Comparison of ENCODE assay signal across 1 cellular context in genomic region chr11:69409812-69410645, GRCh38.
TF ChIP-seq lines count a peak whose summit lies in the region.

No MANE protein-coding gene starts in this region.

TF ChIP-seq in H1, 55 proteins besides CTCF, POLR2A, EP300 and RAD21 (continued from another document):
- TF ChIP-seq, protein P1, sequence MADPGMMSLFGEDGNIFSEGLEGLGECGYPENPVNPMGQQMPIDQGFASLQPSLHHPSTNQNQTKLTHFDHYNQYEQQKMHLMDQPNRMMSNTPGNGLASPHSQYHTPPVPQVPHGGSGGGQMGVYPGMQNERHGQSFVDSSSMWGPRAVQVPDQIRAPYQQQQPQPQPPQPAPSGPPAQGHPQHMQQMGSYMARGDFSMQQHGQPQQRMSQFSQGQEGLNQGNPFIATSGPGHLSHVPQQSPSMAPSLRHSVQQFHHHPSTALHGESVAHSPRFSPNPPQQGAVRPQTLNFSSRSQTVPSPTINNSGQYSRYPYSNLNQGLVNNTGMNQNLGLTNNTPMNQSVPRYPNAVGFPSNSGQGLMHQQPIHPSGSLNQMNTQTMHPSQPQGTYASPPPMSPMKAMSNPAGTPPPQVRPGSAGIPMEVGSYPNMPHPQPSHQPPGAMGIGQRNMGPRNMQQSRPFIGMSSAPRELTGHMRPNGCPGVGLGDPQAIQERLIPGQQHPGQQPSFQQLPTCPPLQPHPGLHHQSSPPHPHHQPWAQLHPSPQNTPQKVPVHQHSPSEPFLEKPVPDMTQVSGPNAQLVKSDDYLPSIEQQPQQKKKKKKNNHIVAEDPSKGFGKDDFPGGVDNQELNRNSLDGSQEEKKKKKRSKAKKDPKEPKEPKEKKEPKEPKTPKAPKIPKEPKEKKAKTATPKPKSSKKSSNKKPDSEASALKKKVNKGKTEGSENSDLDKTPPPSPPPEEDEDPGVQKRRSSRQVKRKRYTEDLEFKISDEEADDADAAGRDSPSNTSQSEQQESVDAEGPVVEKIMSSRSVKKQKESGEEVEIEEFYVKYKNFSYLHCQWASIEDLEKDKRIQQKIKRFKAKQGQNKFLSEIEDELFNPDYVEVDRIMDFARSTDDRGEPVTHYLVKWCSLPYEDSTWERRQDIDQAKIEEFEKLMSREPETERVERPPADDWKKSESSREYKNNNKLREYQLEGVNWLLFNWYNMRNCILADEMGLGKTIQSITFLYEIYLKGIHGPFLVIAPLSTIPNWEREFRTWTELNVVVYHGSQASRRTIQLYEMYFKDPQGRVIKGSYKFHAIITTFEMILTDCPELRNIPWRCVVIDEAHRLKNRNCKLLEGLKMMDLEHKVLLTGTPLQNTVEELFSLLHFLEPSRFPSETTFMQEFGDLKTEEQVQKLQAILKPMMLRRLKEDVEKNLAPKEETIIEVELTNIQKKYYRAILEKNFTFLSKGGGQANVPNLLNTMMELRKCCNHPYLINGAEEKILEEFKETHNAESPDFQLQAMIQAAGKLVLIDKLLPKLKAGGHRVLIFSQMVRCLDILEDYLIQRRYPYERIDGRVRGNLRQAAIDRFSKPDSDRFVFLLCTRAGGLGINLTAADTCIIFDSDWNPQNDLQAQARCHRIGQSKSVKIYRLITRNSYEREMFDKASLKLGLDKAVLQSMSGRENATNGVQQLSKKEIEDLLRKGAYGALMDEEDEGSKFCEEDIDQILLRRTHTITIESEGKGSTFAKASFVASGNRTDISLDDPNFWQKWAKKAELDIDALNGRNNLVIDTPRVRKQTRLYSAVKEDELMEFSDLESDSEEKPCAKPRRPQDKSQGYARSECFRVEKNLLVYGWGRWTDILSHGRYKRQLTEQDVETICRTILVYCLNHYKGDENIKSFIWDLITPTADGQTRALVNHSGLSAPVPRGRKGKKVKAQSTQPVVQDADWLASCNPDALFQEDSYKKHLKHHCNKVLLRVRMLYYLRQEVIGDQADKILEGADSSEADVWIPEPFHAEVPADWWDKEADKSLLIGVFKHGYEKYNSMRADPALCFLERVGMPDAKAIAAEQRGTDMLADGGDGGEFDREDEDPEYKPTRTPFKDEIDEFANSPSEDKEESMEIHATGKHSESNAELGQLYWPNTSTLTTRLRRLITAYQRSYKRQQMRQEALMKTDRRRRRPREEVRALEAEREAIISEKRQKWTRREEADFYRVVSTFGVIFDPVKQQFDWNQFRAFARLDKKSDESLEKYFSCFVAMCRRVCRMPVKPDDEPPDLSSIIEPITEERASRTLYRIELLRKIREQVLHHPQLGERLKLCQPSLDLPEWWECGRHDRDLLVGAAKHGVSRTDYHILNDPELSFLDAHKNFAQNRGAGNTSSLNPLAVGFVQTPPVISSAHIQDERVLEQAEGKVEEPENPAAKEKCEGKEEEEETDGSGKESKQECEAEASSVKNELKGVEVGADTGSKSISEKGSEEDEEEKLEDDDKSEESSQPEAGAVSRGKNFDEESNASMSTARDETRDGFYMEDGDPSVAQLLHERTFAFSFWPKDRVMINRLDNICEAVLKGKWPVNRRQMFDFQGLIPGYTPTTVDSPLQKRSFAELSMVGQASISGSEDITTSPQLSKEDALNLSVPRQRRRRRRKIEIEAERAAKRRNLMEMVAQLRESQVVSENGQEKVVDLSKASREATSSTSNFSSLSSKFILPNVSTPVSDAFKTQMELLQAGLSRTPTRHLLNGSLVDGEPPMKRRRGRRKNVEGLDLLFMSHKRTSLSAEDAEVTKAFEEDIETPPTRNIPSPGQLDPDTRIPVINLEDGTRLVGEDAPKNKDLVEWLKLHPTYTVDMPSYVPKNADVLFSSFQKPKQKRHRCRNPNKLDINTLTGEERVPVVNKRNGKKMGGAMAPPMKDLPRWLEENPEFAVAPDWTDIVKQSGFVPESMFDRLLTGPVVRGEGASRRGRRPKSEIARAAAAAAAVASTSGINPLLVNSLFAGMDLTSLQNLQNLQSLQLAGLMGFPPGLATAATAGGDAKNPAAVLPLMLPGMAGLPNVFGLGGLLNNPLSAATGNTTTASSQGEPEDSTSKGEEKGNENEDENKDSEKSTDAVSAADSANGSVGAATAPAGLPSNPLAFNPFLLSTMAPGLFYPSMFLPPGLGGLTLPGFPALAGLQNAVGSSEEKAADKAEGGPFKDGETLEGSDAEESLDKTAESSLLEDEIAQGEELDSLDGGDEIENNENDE (IDR thresholded peaks at IDR 0.05; ENCODE audit: insufficient replicate concordance, low read length), result no peak
- TF ChIP-seq HDAC6 (IDR thresholded peaks at IDR 0.05; ENCODE audit: low read depth, low read length), result no peak
- no peak for TF ChIP-seq CREB1 (IDR thresholded peaks at IDR 0.05)
- no peak for TF ChIP-seq USF2 (IDR thresholded peaks at IDR 0.05; ENCODE audit: low read length)
- no peak for TF ChIP-seq EGR1 (IDR thresholded peaks at IDR 0.05; ENCODE audit: borderline replicate concordance, low read depth, low read length)
- TF ChIP-seq PHF8 (conservative IDR thresholded peaks at IDR 0.05; ENCODE audit: low read depth, low read length), result no peak
- TF ChIP-seq CHD1 (IDR thresholded peaks at IDR 0.05; ENCODE audit: low read depth, low read length), result no peak
- no peak for TF ChIP-seq SIN3A (conservative IDR thresholded peaks at IDR 0.05 in 1 of 2, IDR thresholded peaks at IDR 0.05 in 1 of 2; ENCODE audit: low read depth in 1 of 2, low read length in 2 of 2)
- no peak for TF ChIP-seq NANOG (IDR thresholded peaks at IDR 0.05; ENCODE audit: insufficient read depth, low read depth, low read length, poor library complexity, severe bottlenecking)
- no peak for TF ChIP-seq SP2 (IDR thresholded peaks at IDR 0.05; ENCODE audit: low read length)
- TF ChIP-seq CTBP2 (IDR thresholded peaks at IDR 0.05; ENCODE audit: borderline replicate concordance, insufficient read depth, insufficient read length, low read length), result no peak
- TF ChIP-seq SAP30 (IDR thresholded peaks at IDR 0.05; ENCODE audit: insufficient read depth, insufficient replicate concordance, low read length), result no peak
- TF ChIP-seq YY1 (IDR thresholded peaks at IDR 0.05; ENCODE audit: low read depth, low read length), result no peak
- no peak for TF ChIP-seq MAFK (IDR thresholded peaks at IDR 0.05; ENCODE audit: low read depth, low read length)
- no peak for TF ChIP-seq KDM1A (IDR thresholded peaks at IDR 0.05; ENCODE audit: borderline replicate concordance, low read length)
